In genomic region chr11:45663486-45664375, GRCh38 we compare ENCODE assay signal across 9 cellular contexts. TPM values are rescaled to one million over a fixed set of nuclear protein-coding genes. Genes with fewer than 3 reads are reported as not detected.
A peak's percentile ranks its signal among the peaks of the same experiment; 100 is the strongest.
DNase-seq lines count a peak whose midpoint lies in the region; TF ChIP-seq lines count a peak whose summit lies in the region.
"Had no signal": no experiment of that assay in that cellular context is flagged by ENCODE, and none has a peak within 500 bp of the region (broad histone marks: within the 10 kb centered on the region; RNA-seq: fewer than 3 reads in every experiment).

No MANE protein-coding gene starts in this region.

- DNase-seq in NCI-H748 (lab: John Stamatoyannopoulos, UW; ENCODE audit: unreplicated experiment) (peak; percentile 33), NCI-H748 treated with DMSO at 0.1 percent for 48 hours (lab: John Stamatoyannopoulos, UW) (no peak), WERI-Rb-1 (no peak), substantia nigra (lab: John Stamatoyannopoulos, UW) (no peak), testis (no peak), HK-2 (ENCODE audit: unreplicated experiment) (no peak)
- no peak for DNase-seq in stimulated activated CD4-positive, alpha-beta T cell treated with anti-CD3 and anti-CD28 coated beads, Interleukin-2, amount 100 ng/mL, for 24 hours
- DNase-seq: activated naive CD4-positive, alpha-beta T cell treated with Interleukin-2 at 50 U/mL for 16 hours had no signal

- peaks cover 8% of the 10 kb centered on the region for H3K4me1 ChIP-seq in testis

- H3K27me3 ChIP-seq in WERI-Rb-1 (ENCODE audit: insufficient read depth, low read depth, severe bottlenecking) (no peaks in the 10 kb centered on the region), testis (no peaks in the 10 kb centered on the region)

- no peak for TF ChIP-seq POLR2A in testis (IDR thresholded peaks at IDR 0.05)

- H3K27ac ChIP-seq in WERI-Rb-1, result no peak overlapping the region
- H3K27ac ChIP-seq in substantia nigra (ENCODE audit: low read depth, low read length, poor library complexity, severe bottlenecking), result peak overlapping the region; percentile 55
- no peak overlapping the region for H3K27ac ChIP-seq in testis

- 52 to 58% methylated on average over 7 to 13 of the region's 13 CpGs for WGBS in testis, 2 donors

- H3K9me3 ChIP-seq in WERI-Rb-1 (ENCODE audit: severe bottlenecking), result no peaks in the 10 kb centered on the region
- H3K9me3 ChIP-seq in iPS-18c (ENCODE audit: control insufficient read depth, insufficient read depth, low read length), result no peaks in the 10 kb centered on the region
- no peaks in the 10 kb centered on the region for H3K9me3 ChIP-seq in testis

- intact Hi-C loops in testis (cut with DNase I; ENCODE audit: low total_unique reads), result loop anchor here (10.0 kb wide), 1 partner anchor 101 kb away; no protein-coding TSS in a partner anchor

- H3K36me3 ChIP-seq in WERI-Rb-1, result no peaks in the 10 kb centered on the region; the same call in 1 of the 2 replicates
- H3K36me3 ChIP-seq in testis (ENCODE audit: low read depth, missing control alignments), result no peaks in the 10 kb centered on the region

- TF ChIP-seq CTCF in WERI-Rb-1 (IDR thresholded peaks at IDR 0.05; ENCODE audit: low read depth, low read length) (no peak), testis (IDR thresholded peaks at IDR 0.05) (no peak)

- peak overlapping the region; percentile 51 for H3K4me3 ChIP-seq in WERI-Rb-1 (ENCODE audit: low read depth, low read length)
- H3K4me3 ChIP-seq in iPS-18c (ENCODE audit: insufficient read depth, low read depth, low read length), result peak overlapping the region; percentile 67
- H3K4me3 ChIP-seq in testis, result peak overlapping the region in 1 of 2 donors; percentile 52

RNA-seq across cellular contexts. Expression of gene CHST1, which starts 1.7 kb away (rescaled TPM):
- 10 to 100 TPM in 1 of 2 donors, 1 to 10 TPM in 1; 6.2 to 10.6 TPM for total RNA-seq in testis
- 17.1 TPM for polyA plus RNA-seq in testis (ENCODE audit: insufficient read depth, low read depth, low replicate concordance)
